Comparison of ENCODE assay signal across 10 cellular contexts in genomic region chr2:239253264-239253663, GRCh38.
DNase-seq lines count a peak whose midpoint lies in the region; ATAC-seq, FAIRE-seq and TF ChIP-seq lines count a peak whose summit lies in the region.
"Had no signal": no experiment of that assay in that cellular context is flagged by ENCODE, and none has a peak within 500 bp of the region (broad histone marks: within the 10 kb centered on the region; RNA-seq: fewer than 3 reads in every experiment).

No MANE protein-coding gene starts in this region.

- H3K36me3 ChIP-seq in HepG2 (replicated peaks in 1 of 2; ENCODE audit: control insufficient read depth in 1 of 2, insufficient read depth in 2 of 2, low read length in 2 of 2) (no peaks in the 10 kb centered on the region; a peak in 2 of 5 replicates), colonic mucosa (no peaks in the 10 kb centered on the region)

- TF ChIP-seq EP300 in HepG2 (IDR thresholded peaks at IDR 0.05; ENCODE audit: low read depth in 2 of 2, low read length in 2 of 2) (no peak), HepG2 (CRISPR knock-in tag; IDR thresholded peaks at IDR 0.05; ENCODE audit: borderline replicate concordance) (no peak)

- H3K4me1 Mint-ChIP-seq in nephron: peaks cover 55% of the 10 kb centered on the region

- H3K4me3 ChIP-seq in HepG2 (replicated peaks in 1 of 3; ENCODE audit: insufficient read depth in 1 of 3, low read depth in 2 of 3, low read length in 3 of 3): no peak overlapping the region
- no peak overlapping the region for H3K4me3 ChIP-seq in colonic mucosa

- H3K9me3 ChIP-seq in HepG2 (ENCODE audit: low read length) (no peaks in the 10 kb centered on the region), colonic mucosa (no peaks in the 10 kb centered on the region)

- H3K79me2 ChIP-seq in HepG2 (ENCODE audit: insufficient read depth, low read length): peaks cover 28% of the 10 kb centered on the region

- H3K9ac ChIP-seq in HepG2 (ENCODE audit: insufficient read depth, low read depth, low read length) (no peak overlapping the region), colonic mucosa (ENCODE audit: low read depth in 2 of 2, low read length in 2 of 2) (no peak overlapping the region)

- peaks cover 5% of the 10 kb centered on the region; the same call in 1 of the 2 replicates for H4K20me1 ChIP-seq in HepG2 (ENCODE audit: insufficient read depth, low read length)

- no peak overlapping the region for H3K4me3 Mint-ChIP-seq in nephron

- H3K4me1 ChIP-seq in HepG2 (ENCODE audit: insufficient read depth, low read length) (peaks cover 22% of the 10 kb centered on the region), colonic mucosa (no peaks in the 10 kb centered on the region)

- no peak overlapping the region for H3K27ac ChIP-seq in HepG2 (ENCODE audit: extremely low read length, insufficient read depth, low read length)
- H3K27ac ChIP-seq in colonic mucosa: no peak overlapping the region

- TF ChIP-seq RAD21 in HepG2 (CRISPR knock-in tag; IDR thresholded peaks at IDR 0.05): no peak

- BruUV-seq in HepG2 (replicated peaks; lab: Mats Ljungman, UMichigan): no TSS peak

- no peak for TF ChIP-seq POLR2A in HepG2 (IDR thresholded peaks at IDR 0.05; ENCODE audit: insufficient read depth in 1 of 2, low read depth in 2 of 2, low read length in 2 of 2)

- TF ChIP-seq CTCF in nephron (IDR thresholded peaks at IDR 0.05; ENCODE audit: unreplicated experiment in 3 of 3) (no peak), HepG2 (CRISPR knock-in tag; IDR thresholded peaks at IDR 0.05) (no peak), colonic mucosa (IDR thresholded peaks at IDR 0.05) (no peak)

- H3K27me3 Mint-ChIP-seq in nephron (ENCODE audit: low read depth): no peaks in the 10 kb centered on the region

- ATAC-seq in GM18499 (IDR thresholded peaks at IDR 0.05; ENCODE audit: insufficient read depth, unreplicated experiment): peak; percentile 52
- ATAC-seq in HG02610 (IDR thresholded peaks at IDR 0.05; ENCODE audit: unreplicated experiment): peak; percentile 71
- no peak for ATAC-seq in HepG2
- no peak for ATAC-seq in HG03442 (IDR thresholded peaks at IDR 0.05; ENCODE audit: unreplicated experiment)

- H3K27me3 ChIP-seq in HepG2 (ENCODE audit: control insufficient read depth in 1 of 2, insufficient read depth in 2 of 2, low read length in 2 of 2): no peaks in the 10 kb centered on the region
- H3K27me3 ChIP-seq in colonic mucosa: no peaks in the 10 kb centered on the region

- H3K27ac Mint-ChIP-seq in nephron: peak overlapping the region; percentile 37 to 50 (median 41)

- in situ Hi-C loops in HepG2 (cut with HindIII; ENCODE audit: extremely low pct_ligation_motif_present, low pct_unique_long_range_greater_than_20kb): no loop called here

- POLR2A ChIA-PET in HepG2 (lab: Yijun Ruan, JAX): no interaction called here

- DNase-seq in SIG-M5 treated with dmso at 0.1 percent for 504 hours (lab: John Stamatoyannopoulos, UW; ENCODE audit: unreplicated experiment) (peak; percentile 87), NCI-H187 treated with DMSO at 0.1 percent for 48 hours (lab: John Stamatoyannopoulos, UW) (no peak), HepG2 (ENCODE audit: low spot score) (no peak), colonic mucosa (no peak)
- DNase-seq: NCI-H2171 treated with DMSO at 0.1 percent for 48 hours; stimulated activated CD4-positive, alpha-beta T cell treated with anti-CD3 and anti-CD28 coated beads, Interleukin-2, amount 100 ng/mL, for 24 hours had no signal

- peaks cover 13% of the 10 kb centered on the region for H3K36me3 Mint-ChIP-seq in nephron (ENCODE audit: low read depth)

- no peak overlapping the region for H3K4me2 ChIP-seq in HepG2 (ENCODE audit: low read depth, low read length)

- CTCF ChIA-PET in HepG2 (lab: Yijun Ruan, JAX; ENCODE audit: low intra/inter-chr PET ratio, low total read pairs): no interaction called here

- no peak for FAIRE-seq in HepG2 (lab: Jason Lieb, UNC)

- WGBS in HepG2 (ENCODE audit: low lambda C conversion rate): 97% methylated on average over 7 of the region's 7 CpGs

- peaks cover 13% of the 10 kb centered on the region for H3K9me3 Mint-ChIP-seq in nephron

- intact Hi-C loops in HepG2 (cut with micrococcal nuclease; ENCODE audit: unreplicated experiment) (no loop called here), colonic mucosa (cut with DNase I) (loop anchor here (10.0 kb wide), 1 partner anchor 632 kb away; no protein-coding TSS in a partner anchor)

- H2AFZ ChIP-seq in HepG2 (ENCODE audit: low read length): no peak overlapping the region

TF ChIP-seq in HepG2, 621 proteins besides CTCF, POLR2A, EP300 and RAD21 (continues in another document):
- TF ChIP-seq ZNF207 (IDR thresholded peaks at IDR 0.05; ENCODE audit: borderline replicate concordance) (no peak), SKI (IDR thresholded peaks at IDR 0.05; ENCODE audit: partially characterized antibody) (no peak), MEIS1 (CRISPR knock-in tag; IDR thresholded peaks at IDR 0.05; ENCODE audit: borderline replicate concordance) (no peak), ZSCAN21 (CRISPR knock-in tag; IDR thresholded peaks at IDR 0.05; ENCODE audit: borderline replicate concordance) (no peak), PAWR (CRISPR knock-in tag; IDR thresholded peaks at IDR 0.05; ENCODE audit: borderline replicate concordance) (no peak), NKX3-1 (CRISPR knock-in tag; IDR thresholded peaks at IDR 0.05) (no peak), ZNF136 (CRISPR knock-in tag; IDR thresholded peaks at IDR 0.05; ENCODE audit: low read depth) (no peak), SIN3A (IDR thresholded peaks at IDR 0.05; ENCODE audit: borderline replicate concordance, low read depth, low read length) (no peak), ZNF878 (CRISPR knock-in tag; IDR thresholded peaks at IDR 0.05) (no peak)
- TF ChIP-seq, protein P1, sequence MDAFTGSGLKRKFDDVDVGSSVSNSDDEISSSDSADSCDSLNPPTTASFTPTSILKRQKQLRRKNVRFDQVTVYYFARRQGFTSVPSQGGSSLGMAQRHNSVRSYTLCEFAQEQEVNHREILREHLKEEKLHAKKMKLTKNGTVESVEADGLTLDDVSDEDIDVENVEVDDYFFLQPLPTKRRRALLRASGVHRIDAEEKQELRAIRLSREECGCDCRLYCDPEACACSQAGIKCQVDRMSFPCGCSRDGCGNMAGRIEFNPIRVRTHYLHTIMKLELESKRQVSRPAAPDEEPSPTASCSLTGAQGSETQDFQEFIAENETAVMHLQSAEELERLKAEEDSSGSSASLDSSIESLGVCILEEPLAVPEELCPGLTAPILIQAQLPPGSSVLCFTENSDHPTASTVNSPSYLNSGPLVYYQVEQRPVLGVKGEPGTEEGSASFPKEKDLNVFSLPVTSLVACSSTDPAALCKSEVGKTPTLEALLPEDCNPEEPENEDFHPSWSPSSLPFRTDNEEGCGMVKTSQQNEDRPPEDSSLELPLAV (CRISPR knock-in tag; conservative IDR thresholded peaks at IDR 0.05; ENCODE audit: low read depth): no peak
- TF ChIP-seq, protein P2, sequence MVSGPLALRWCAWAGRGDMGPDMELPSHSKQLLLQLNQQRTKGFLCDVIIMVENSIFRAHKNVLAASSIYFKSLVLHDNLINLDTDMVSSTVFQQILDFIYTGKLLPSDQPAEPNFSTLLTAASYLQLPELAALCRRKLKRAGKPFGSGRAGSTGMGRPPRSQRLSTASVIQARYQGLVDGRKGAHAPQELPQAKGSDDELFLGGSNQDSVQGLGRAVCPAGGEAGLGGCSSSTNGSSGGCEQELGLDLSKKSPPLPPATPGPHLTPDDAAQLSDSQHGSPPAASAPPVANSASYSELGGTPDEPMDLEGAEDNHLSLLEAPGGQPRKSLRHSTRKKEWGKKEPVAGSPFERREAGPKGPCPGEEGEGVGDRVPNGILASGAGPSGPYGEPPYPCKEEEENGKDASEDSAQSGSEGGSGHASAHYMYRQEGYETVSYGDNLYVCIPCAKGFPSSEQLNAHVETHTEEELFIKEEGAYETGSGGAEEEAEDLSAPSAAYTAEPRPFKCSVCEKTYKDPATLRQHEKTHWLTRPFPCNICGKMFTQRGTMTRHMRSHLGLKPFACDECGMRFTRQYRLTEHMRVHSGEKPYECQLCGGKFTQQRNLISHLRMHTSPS (CRISPR knock-in tag; IDR thresholded peaks at IDR 0.05; ENCODE audit: low read depth): no peak

Comparison
In these comparisons a context has a peak if more than half of its experiments do, and no peak if none do; other contexts are left out.
1. ATAC-seq: peak in GM18499 (single experiment) and HG02610 (single experiment); none in HepG2 (single experiment) and HG03442 (single experiment).